Comparison of ENCODE assay signal across 14 cellular contexts in the genomic region with DNA sequence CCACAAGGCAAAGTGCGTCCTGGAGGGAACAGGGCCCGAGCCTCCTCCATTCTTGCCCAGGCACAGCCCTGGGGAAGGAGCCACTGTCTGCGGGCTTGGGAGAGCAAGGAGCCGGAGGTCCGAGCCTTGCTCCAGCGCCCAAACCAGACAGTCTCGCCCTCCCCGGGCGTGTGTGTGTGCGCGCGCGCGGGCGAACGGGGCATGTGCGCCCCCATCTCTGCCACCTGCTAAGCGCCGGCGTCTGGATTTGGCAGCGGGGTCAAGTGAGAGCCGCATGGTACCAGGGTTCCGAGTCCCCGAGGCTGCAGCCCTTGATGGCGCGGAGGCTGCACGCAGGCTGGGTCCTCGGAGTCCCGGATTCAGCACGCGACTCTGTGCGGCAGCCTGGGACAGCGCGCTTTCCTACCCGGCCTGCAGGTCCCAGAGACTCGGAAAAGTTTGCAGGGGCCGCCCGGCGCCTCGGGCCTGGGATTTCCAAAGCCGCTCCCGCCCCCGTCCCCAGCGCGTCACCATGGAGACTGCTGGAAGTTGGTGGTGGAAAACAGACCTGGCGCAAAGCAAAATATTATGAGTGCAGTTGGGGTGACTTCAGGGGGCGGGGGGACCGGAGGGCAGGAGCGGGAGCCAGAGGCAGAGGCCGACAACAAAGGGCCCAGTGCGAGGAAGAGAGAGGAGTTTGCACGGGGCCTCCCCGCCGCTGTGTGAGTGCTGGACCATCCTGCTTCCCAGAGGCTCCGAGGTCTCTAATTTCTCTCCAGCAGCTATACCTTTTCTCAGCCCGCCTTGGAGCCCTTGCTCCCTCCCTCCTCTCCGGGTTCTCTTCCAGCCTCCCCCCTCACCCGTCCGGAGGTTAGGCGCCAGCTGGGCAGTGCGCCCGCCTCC. TPM values are rescaled to one million over a fixed set of nuclear protein-coding genes. Genes with fewer than 3 reads are reported as not detected.
DNase-seq lines count a peak whose midpoint lies in the region; ATAC-seq and TF ChIP-seq lines count a peak whose summit lies in the region.
"Had no signal": no experiment of that assay in that cellular context is flagged by ENCODE, and none has a peak within 500 bp of the region (broad histone marks: within the 10 kb centered on the region; RNA-seq: fewer than 3 reads in every experiment).

No MANE protein-coding gene starts in this region.

- no peaks in the 10 kb centered on the region for H3K36me3 Mint-ChIP-seq in activated CD8-positive, alpha-beta T cell treated with anti-CD3 and anti-CD28 coated beads for 36 hours (ENCODE audit: low read depth)

- H3K4me3 Mint-ChIP-seq in activated CD8-positive, alpha-beta T cell treated with anti-CD3 and anti-CD28 coated beads for 36 hours = no peak overlapping the region
- H3K4me3 Mint-ChIP-seq: HFFc6 had no signal

- H3K9ac ChIP-seq in ES-I3 (ENCODE audit: low read depth, low read length) = peak overlapping the region; percentile 57; the same call in 1 of the 2 replicates
- H3K9ac ChIP-seq in NT2/D1 (ENCODE audit: insufficient read length, low read depth) = peak overlapping the region; percentile 33

- ATAC-seq in lower lobe of right lung = no peak
- ATAC-seq in activated CD8-positive, alpha-beta T cell treated with anti-CD3 and anti-CD28 coated beads for 36 hours = no peak

- CTCF ChIA-PET in activated CD8-positive, alpha-beta T cell treated with anti-CD3 and anti-CD28 coated beads for 36 hours (lab: Charles Lee) = interaction anchor here (0.5 kb wide), 1 partner anchor 81 kb away, joined by 3 read pairs; no protein-coding TSS in a partner anchor

- H3K4me1 ChIP-seq in ES-I3 (ENCODE audit: insufficient read depth, low read length) (peaks cover 5% of the 10 kb centered on the region), NT2/D1 (ENCODE audit: insufficient read depth, insufficient read length) (peaks cover 4% of the 10 kb centered on the region), iPS DF 6.9 (ENCODE audit: control insufficient read depth, insufficient read depth, low read length) (peaks cover 1% of the 10 kb centered on the region; the same call in 1 of the 2 replicates), lower lobe of right lung (peaks cover 37% of the 10 kb centered on the region)

- peaks cover 27% of the 10 kb centered on the region for H3K4me1 Mint-ChIP-seq in activated CD8-positive, alpha-beta T cell treated with anti-CD3 and anti-CD28 coated beads for 36 hours (ENCODE audit: low read depth)

- no peak for DNase-seq in NT2/D1 (ENCODE audit: low read depth, low spot score)
- no peak for DNase-seq in iPS DF 6.9 (ENCODE audit: low read depth, low spot score)
- DNase-seq in retina = peak; percentile 76
- DNase-seq in Kasumi-1 (lab: John Stamatoyannopoulos, UW) = no peak
- DNase-seq in lower lobe of right lung = no peak
- no peak for DNase-seq in activated CD8-positive, alpha-beta T cell treated with anti-CD3 and anti-CD28 coated beads for 36 hours
- DNase-seq: activated CD4-positive, alpha-beta T cell treated with anti-CD3 and anti-CD28 coated beads, Interleukin-2, amount 50 U/mL, for 1 hour; GF-D8; HFFc6; NCI-H2029; SHP77; stimulated activated CD4-positive, alpha-beta T cell treated with anti-CD3 and anti-CD28 coated beads, Interleukin-1b, Interleukin-23, amount 100 ng/mL, for 48 hours had no signal

- H3K4me3 ChIP-seq in NT2/D1 (ENCODE audit: insufficient read length, low read depth) (peak overlapping the region; percentile 41), iPS DF 6.9 (ENCODE audit: low read length) (peak overlapping the region; percentile 35; the same call in 1 of the 2 replicates), lower lobe of right lung (no peak overlapping the region)

- H3K27ac ChIP-seq in iPS DF 6.9 (ENCODE audit: low read length) (no peak overlapping the region), lower lobe of right lung (no peak overlapping the region)

- H3K27me3 ChIP-seq in NT2/D1 (ENCODE audit: insufficient read depth, insufficient read length) (peaks cover 95% of the 10 kb centered on the region), iPS DF 6.9 (ENCODE audit: control insufficient read depth, insufficient read depth, low read length) (peaks cover 71% of the 10 kb centered on the region), lower lobe of right lung (ENCODE audit: low read depth) (peaks cover 97% of the 10 kb centered on the region)

- H3K27ac Mint-ChIP-seq in activated CD8-positive, alpha-beta T cell treated with anti-CD3 and anti-CD28 coated beads for 36 hours = no peak overlapping the region
- H3K27ac Mint-ChIP-seq: HFFc6 had no signal

- H3K9me3 Mint-ChIP-seq in activated CD8-positive, alpha-beta T cell treated with anti-CD3 and anti-CD28 coated beads for 36 hours = no peaks in the 10 kb centered on the region
- H3K9me3 Mint-ChIP-seq: HFFc6 had no signal

- no CpG with 5 or more reads among the region's 62 CpGs for WGBS in iPS DF 6.9 (ENCODE audit: insufficient coverage, insufficient read length)

- no peak for TF ChIP-seq CTCF in lower lobe of right lung (IDR thresholded peaks at IDR 0.05)
- TF ChIP-seq CTCF in activated CD8-positive, alpha-beta T cell treated with anti-CD3 and anti-CD28 coated beads for 36 hours (IDR thresholded peaks at IDR 0.05) = no peak

- H3K36me3 ChIP-seq in ES-I3 (ENCODE audit: insufficient read depth, low read length) = no peaks in the 10 kb centered on the region
- no peaks in the 10 kb centered on the region for H3K36me3 ChIP-seq in NT2/D1 (ENCODE audit: insufficient read depth, insufficient read length, low read length)
- H3K36me3 ChIP-seq in iPS DF 6.9 (ENCODE audit: control insufficient read depth, insufficient read depth, low read length) = no peaks in the 10 kb centered on the region
- H3K36me3 ChIP-seq in lower lobe of right lung = no peaks in the 10 kb centered on the region

- peaks cover 72% of the 10 kb centered on the region for H3K27me3 Mint-ChIP-seq in activated CD8-positive, alpha-beta T cell treated with anti-CD3 and anti-CD28 coated beads for 36 hours

- H3K9me3 ChIP-seq in ES-I3 (ENCODE audit: control insufficient read depth, insufficient read depth, low read length) (no peaks in the 10 kb centered on the region), NT2/D1 (ENCODE audit: insufficient read depth, low read length) (no peaks in the 10 kb centered on the region), iPS DF 6.9 (ENCODE audit: control insufficient read depth, insufficient read depth, low read length) (no peaks in the 10 kb centered on the region), lower lobe of right lung (no peaks in the 10 kb centered on the region)

- POLR2A ChIA-PET in activated CD8-positive, alpha-beta T cell treated with anti-CD3 and anti-CD28 coated beads for 36 hours (lab: Charles Lee) = no interaction called here

- intact Hi-C loops in lower lobe of right lung (cut with DNase I) = no loop called here
- intact Hi-C loops in activated CD8-positive, alpha-beta T cell treated with anti-CD3 and anti-CD28 coated beads for 36 hours (cut with micrococcal nuclease) = no loop called here

RNA-seq across cellular contexts. Expression of a gene that starts 4.2 kb away (rescaled TPM):
- total RNA-seq in lower lobe of right lung = not detected
- not detected for total RNA-seq in activated CD8-positive, alpha-beta T cell treated with anti-CD3 and anti-CD28 coated beads for 36 hours
- total RNA-seq: fibroblast of lung, HFFc6 had no signal
